ENCODE assay signal across 1 cellular context in the genomic region with DNA sequence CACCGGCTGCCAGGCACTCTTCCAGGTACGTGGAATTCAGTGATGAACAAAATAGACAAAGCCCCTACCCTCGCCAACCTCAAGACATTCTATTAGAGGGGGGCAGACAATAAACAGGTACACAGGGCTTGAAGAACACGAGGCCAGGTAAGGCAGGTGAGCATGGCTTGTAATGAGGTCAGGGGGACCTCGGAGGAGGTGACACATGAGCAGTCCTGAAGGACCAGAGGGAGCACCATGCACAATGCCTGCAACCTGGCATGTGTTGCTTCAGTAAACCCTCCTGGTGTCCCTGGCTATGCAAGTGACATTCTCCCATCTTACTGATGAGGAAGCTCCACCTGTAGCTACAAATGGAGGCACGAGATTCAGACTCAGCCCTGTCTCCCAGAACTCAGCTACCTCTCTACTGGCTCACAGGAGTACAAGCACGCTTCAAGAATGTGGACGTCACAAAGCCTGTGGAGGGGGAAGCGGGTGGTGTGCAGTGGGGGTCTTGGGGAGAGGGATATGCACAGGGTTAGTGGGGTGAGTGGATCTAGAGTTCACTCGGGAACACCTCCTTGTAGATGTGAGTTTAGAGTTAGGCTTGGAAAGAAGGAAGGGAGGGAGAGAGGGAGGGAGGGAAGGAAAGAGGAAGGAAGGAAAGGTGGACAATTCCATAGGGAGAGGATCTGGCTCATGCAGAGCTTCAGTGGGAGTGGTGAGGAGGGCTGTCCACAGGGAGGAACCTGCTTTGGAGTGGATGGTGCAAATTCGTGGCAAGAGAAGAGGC.
A peak's percentile ranks its signal among the peaks of the same experiment; 100 is the strongest.
TF ChIP-seq lines count a peak whose summit lies in the region.

No MANE protein-coding gene starts in this region.

TF ChIP-seq in HepG2, 621 proteins besides CTCF, POLR2A, EP300 and RAD21 (continues in another document):
- TF ChIP-seq ZNF747 (CRISPR knock-in tag; IDR thresholded peaks at IDR 0.05; ENCODE audit: borderline replicate concordance) (no peak), ZNF710 (CRISPR knock-in tag; IDR thresholded peaks at IDR 0.05; ENCODE audit: borderline replicate concordance) (no peak), ZBTB14 (CRISPR knock-in tag; IDR thresholded peaks at IDR 0.05) (no peak), PITX1 (CRISPR knock-in tag; IDR thresholded peaks at IDR 0.05) (no peak), MEIS2 (CRISPR knock-in tag; IDR thresholded peaks at IDR 0.05) (no peak), ZSCAN25 (CRISPR knock-in tag; IDR thresholded peaks at IDR 0.05) (no peak), ATF1 (CRISPR knock-in tag; IDR thresholded peaks at IDR 0.05) (no peak), ZNF496 (CRISPR knock-in tag; IDR thresholded peaks at IDR 0.05; ENCODE audit: insufficient replicate concordance) (no peak), IRX3 (CRISPR knock-in tag; IDR thresholded peaks at IDR 0.05; ENCODE audit: borderline replicate concordance, low read depth) (no peak), CHCHD3 (CRISPR knock-in tag; IDR thresholded peaks at IDR 0.05) (no peak), ZNF333 (CRISPR knock-in tag; IDR thresholded peaks at IDR 0.05; ENCODE audit: borderline replicate concordance) (no peak), ZNF704 (CRISPR knock-in tag; IDR thresholded peaks at IDR 0.05; ENCODE audit: borderline replicate concordance) (no peak), IRF1 (CRISPR knock-in tag; IDR thresholded peaks at IDR 0.05; ENCODE audit: low read depth) (no peak), NR2F1 (CRISPR knock-in tag; IDR thresholded peaks at IDR 0.05) (no peak), PHF21A (CRISPR knock-in tag; IDR thresholded peaks at IDR 0.05) (0 out of 2 replicates have a peak, but pooled peaks have one; percentile 0), ZFYVE20 (CRISPR knock-in tag; IDR thresholded peaks at IDR 0.05; ENCODE audit: borderline replicate concordance, low read depth) (no peak), ZNF674 (CRISPR knock-in tag; IDR thresholded peaks at IDR 0.05; ENCODE audit: low read depth) (no peak), REST (IDR thresholded peaks at IDR 0.05; ENCODE audit: borderline replicate concordance in 1 of 2, low read depth in 1 of 2, low read length in 2 of 2) (no peak), ZNF563 (CRISPR knock-in tag; IDR thresholded peaks at IDR 0.05) (no peak), MYC (CRISPR knock-in tag; IDR thresholded peaks at IDR 0.05; ENCODE audit: borderline replicate concordance) (no peak), ZFX (CRISPR knock-in tag; IDR thresholded peaks at IDR 0.05; ENCODE audit: low read depth) (0 out of 2 replicates have a peak, but pooled peaks have one; percentile 0), ZNF777 (CRISPR knock-in tag; IDR thresholded peaks at IDR 0.05) (no peak), SPEN (CRISPR knock-in tag; IDR thresholded peaks at IDR 0.05; ENCODE audit: low read depth) (no peak)
- TF ChIP-seq, protein P1, sequence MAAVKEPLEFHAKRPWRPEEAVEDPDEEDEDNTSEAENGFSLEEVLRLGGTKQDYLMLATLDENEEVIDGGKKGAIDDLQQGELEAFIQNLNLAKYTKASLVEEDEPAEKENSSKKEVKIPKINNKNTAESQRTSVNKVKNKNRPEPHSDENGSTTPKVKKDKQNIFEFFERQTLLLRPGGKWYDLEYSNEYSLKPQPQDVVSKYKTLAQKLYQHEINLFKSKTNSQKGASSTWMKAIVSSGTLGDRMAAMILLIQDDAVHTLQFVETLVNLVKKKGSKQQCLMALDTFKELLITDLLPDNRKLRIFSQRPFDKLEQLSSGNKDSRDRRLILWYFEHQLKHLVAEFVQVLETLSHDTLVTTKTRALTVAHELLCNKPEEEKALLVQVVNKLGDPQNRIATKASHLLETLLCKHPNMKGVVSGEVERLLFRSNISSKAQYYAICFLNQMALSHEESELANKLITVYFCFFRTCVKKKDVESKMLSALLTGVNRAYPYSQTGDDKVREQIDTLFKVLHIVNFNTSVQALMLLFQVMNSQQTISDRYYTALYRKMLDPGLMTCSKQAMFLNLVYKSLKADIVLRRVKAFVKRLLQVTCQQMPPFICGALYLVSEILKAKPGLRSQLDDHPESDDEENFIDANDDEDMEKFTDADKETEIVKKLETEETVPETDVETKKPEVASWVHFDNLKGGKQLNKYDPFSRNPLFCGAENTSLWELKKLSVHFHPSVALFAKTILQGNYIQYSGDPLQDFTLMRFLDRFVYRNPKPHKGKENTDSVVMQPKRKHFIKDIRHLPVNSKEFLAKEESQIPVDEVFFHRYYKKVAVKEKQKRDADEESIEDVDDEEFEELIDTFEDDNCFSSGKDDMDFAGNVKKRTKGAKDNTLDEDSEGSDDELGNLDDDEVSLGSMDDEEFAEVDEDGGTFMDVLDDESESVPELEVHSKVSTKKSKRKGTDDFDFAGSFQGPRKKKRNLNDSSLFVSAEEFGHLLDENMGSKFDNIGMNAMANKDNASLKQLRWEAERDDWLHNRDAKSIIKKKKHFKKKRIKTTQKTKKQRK (IDR thresholded peaks at IDR 0.05; ENCODE audit: low read length): no peak
- TF ChIP-seq, protein P2, sequence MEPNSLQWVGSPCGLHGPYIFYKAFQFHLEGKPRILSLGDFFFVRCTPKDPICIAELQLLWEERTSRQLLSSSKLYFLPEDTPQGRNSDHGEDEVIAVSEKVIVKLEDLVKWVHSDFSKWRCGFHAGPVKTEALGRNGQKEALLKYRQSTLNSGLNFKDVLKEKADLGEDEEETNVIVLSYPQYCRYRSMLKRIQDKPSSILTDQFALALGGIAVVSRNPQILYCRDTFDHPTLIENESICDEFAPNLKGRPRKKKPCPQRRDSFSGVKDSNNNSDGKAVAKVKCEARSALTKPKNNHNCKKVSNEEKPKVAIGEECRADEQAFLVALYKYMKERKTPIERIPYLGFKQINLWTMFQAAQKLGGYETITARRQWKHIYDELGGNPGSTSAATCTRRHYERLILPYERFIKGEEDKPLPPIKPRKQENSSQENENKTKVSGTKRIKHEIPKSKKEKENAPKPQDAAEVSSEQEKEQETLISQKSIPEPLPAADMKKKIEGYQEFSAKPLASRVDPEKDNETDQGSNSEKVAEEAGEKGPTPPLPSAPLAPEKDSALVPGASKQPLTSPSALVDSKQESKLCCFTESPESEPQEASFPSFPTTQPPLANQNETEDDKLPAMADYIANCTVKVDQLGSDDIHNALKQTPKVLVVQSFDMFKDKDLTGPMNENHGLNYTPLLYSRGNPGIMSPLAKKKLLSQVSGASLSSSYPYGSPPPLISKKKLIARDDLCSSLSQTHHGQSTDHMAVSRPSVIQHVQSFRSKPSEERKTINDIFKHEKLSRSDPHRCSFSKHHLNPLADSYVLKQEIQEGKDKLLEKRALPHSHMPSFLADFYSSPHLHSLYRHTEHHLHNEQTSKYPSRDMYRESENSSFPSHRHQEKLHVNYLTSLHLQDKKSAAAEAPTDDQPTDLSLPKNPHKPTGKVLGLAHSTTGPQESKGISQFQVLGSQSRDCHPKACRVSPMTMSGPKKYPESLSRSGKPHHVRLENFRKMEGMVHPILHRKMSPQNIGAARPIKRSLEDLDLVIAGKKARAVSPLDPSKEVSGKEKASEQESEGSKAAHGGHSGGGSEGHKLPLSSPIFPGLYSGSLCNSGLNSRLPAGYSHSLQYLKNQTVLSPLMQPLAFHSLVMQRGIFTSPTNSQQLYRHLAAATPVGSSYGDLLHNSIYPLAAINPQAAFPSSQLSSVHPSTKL (CRISPR knock-in tag; IDR thresholded peaks at IDR 0.05): no peak
- TF ChIP-seq, protein P3, sequence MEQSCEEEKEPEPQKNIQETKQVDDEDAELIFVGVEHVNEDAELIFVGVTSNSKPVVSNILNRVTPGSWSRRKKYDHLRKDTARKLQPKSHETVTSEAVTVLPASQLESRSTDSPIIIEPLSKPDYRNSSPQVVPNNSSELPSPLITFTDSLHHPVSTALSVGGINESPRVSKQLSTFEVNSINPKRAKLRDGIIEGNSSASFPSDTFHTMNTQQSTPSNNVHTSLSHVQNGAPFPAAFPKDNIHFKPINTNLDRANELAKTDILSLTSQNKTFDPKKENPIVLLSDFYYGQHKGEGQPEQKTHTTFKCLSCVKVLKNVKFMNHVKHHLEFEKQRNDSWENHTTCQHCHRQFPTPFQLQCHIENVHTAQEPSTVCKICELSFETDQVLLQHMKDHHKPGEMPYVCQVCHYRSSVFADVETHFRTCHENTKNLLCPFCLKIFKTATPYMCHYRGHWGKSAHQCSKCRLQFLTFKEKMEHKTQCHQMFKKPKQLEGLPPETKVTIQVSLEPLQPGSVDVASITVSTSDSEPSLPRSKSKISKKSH (CRISPR knock-in tag; IDR thresholded peaks at IDR 0.05; ENCODE audit: borderline replicate concordance): no peak
- TF ChIP-seq, protein P4, sequence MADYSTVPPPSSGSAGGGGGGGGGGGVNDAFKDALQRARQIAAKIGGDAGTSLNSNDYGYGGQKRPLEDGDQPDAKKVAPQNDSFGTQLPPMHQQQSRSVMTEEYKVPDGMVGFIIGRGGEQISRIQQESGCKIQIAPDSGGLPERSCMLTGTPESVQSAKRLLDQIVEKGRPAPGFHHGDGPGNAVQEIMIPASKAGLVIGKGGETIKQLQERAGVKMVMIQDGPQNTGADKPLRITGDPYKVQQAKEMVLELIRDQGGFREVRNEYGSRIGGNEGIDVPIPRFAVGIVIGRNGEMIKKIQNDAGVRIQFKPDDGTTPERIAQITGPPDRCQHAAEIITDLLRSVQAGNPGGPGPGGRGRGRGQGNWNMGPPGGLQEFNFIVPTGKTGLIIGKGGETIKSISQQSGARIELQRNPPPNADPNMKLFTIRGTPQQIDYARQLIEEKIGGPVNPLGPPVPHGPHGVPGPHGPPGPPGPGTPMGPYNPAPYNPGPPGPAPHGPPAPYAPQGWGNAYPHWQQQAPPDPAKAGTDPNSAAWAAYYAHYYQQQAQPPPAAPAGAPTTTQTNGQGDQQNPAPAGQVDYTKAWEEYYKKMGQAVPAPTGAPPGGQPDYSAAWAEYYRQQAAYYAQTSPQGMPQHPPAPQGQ (CRISPR knock-in tag; IDR thresholded peaks at IDR 0.05; ENCODE audit: borderline replicate concordance): no peak
